ENCODE assay signal across 8 cellular contexts in genomic region chr12:94560416-94561221, GRCh38.
DNase-seq lines count a peak whose midpoint lies in the region; ATAC-seq and TF ChIP-seq lines count a peak whose summit lies in the region.

No MANE protein-coding gene starts in this region.

- H3K27me3 ChIP-seq in OCI-LY1 (ENCODE audit: insufficient read depth, low read length), result no peaks in the 10 kb centered on the region

- TF ChIP-seq CTCF in OCI-LY1 (IDR thresholded peaks at IDR 0.05; ENCODE audit: low read length) (no peak), glutamatergic neuron (IDR thresholded peaks at IDR 0.05; ENCODE audit: partially characterized antibody, unreplicated experiment) (no peak)

- H3K4me1 Mint-ChIP-seq in activated naive CD4-positive, alpha-beta T cell treated with anti-CD3 and anti-CD28 coated beads, Interleukin-2, amount 10 ng/mL, durations not matched to agents 7 days and 5 days, result no peaks in the 10 kb centered on the region
- H3K4me1 Mint-ChIP-seq in glutamatergic neuron (ENCODE audit: low read depth, unreplicated experiment), result peaks cover 34% of the 10 kb centered on the region

- H3K9me3 Mint-ChIP-seq in activated naive CD4-positive, alpha-beta T cell treated with anti-CD3 and anti-CD28 coated beads, Interleukin-2, amount 10 ng/mL, durations not matched to agents 7 days and 5 days, result no peaks in the 10 kb centered on the region
- H3K9me3 Mint-ChIP-seq in glutamatergic neuron (ENCODE audit: unreplicated experiment), result peaks cover 23% of the 10 kb centered on the region

- H3K9ac ChIP-seq in OCI-LY1 (ENCODE audit: low read length), result no peak overlapping the region

- no peak overlapping the region for H3K4me3 Mint-ChIP-seq in activated naive CD4-positive, alpha-beta T cell treated with anti-CD3 and anti-CD28 coated beads, Interleukin-2, amount 10 ng/mL, durations not matched to agents 7 days and 5 days
- peak overlapping the region; percentile 17 for H3K4me3 Mint-ChIP-seq in glutamatergic neuron (ENCODE audit: unreplicated experiment)

- no peaks in the 10 kb centered on the region for H3K9me2 ChIP-seq in OCI-LY1 (ENCODE audit: low read depth, low read length)

- peak; percentile 71 for ATAC-seq in HG02884 (IDR thresholded peaks at IDR 0.05; ENCODE audit: unreplicated experiment)

- H3K4me3 ChIP-seq in OCI-LY1 (ENCODE audit: low read depth, low read length, poor library complexity, severe bottlenecking), result no peak overlapping the region

- no peak overlapping the region for H3K27ac Mint-ChIP-seq in activated naive CD4-positive, alpha-beta T cell treated with anti-CD3 and anti-CD28 coated beads, Interleukin-2, amount 10 ng/mL, durations not matched to agents 7 days and 5 days
- peak overlapping the region; percentile 69 for H3K27ac Mint-ChIP-seq in glutamatergic neuron (ENCODE audit: unreplicated experiment)

- H2AFZ ChIP-seq in OCI-LY1 (ENCODE audit: low read length), result no peak overlapping the region

- no peaks in the 10 kb centered on the region for H3K36me3 Mint-ChIP-seq in activated naive CD4-positive, alpha-beta T cell treated with anti-CD3 and anti-CD28 coated beads, Interleukin-2, amount 10 ng/mL, durations not matched to agents 7 days and 5 days
- H3K36me3 Mint-ChIP-seq in glutamatergic neuron (ENCODE audit: unreplicated experiment), result no peaks in the 10 kb centered on the region

- H3K4me2 ChIP-seq in OCI-LY1 (ENCODE audit: low read length), result peak overlapping the region; percentile 15; the same call in 1 of the 2 replicates

- no peaks in the 10 kb centered on the region for H4K20me1 ChIP-seq in OCI-LY1 (ENCODE audit: insufficient read depth, low read length)

- H3K79me2 ChIP-seq in OCI-LY1 (ENCODE audit: insufficient read depth, low read length), result no peaks in the 10 kb centered on the region

- peaks cover 15% of the 10 kb centered on the region for H3K4me1 ChIP-seq in OCI-LY1 (ENCODE audit: insufficient read depth, low read length, severe bottlenecking)

- peaks cover 33% of the 10 kb centered on the region for H3K27me3 Mint-ChIP-seq in activated naive CD4-positive, alpha-beta T cell treated with anti-CD3 and anti-CD28 coated beads, Interleukin-2, amount 10 ng/mL, durations not matched to agents 7 days and 5 days
- H3K27me3 Mint-ChIP-seq in glutamatergic neuron (ENCODE audit: unreplicated experiment), result peaks cover 13% of the 10 kb centered on the region

- no peaks in the 10 kb centered on the region for H3K9me3 ChIP-seq in OCI-LY1 (ENCODE audit: low read length)

- DNase-seq in activated naive CD4-positive, alpha-beta T cell treated with anti-CD3 and anti-CD28 coated beads, Interleukin-2, amount 50 U/mL, for 16 hours, result peak; percentile 15
- no peak for DNase-seq in activated naive CD4-positive, alpha-beta T cell treated with anti-CD3 and anti-CD28 coated beads, Interleukin-2, amount 10 ng/mL, durations not matched to agents 7 days and 5 days
- DNase-seq in glutamatergic neuron (peak; percentile 27), NCI-H748 treated with DMSO at 0.1 percent for 48 hours (lab: John Stamatoyannopoulos, UW) (no peak), NCI-H1436 treated with DMSO at 0.1 percent for 48 hours (lab: John Stamatoyannopoulos, UW) (no peak)
- peak; percentile 8 to 17 for DNase-seq in stimulated activated CD4-positive, alpha-beta T cell treated with anti-CD3 and anti-CD28 coated beads, Interleukin-4, amount 100 ng/mL, for 4 hours

- CTCF ChIA-PET in activated naive CD4-positive, alpha-beta T cell treated with anti-CD3 and anti-CD28 coated beads, Interleukin-2, amount 10 ng/mL, durations not matched to agents 7 days and 5 days (lab: Charles Lee), result no interaction called here

- H3K36me3 ChIP-seq in OCI-LY1 (ENCODE audit: insufficient read depth, low read length), result no peaks in the 10 kb centered on the region

- no peaks in the 10 kb centered on the region for H3F3A ChIP-seq in OCI-LY1 (ENCODE audit: insufficient read depth, low read length)

- no peak overlapping the region for H3K27ac ChIP-seq in OCI-LY1 (ENCODE audit: low read depth, low read length, poor library complexity, severe bottlenecking)

Comparison
In these comparisons a context has a peak if more than half of its experiments do, and no peak if none do; other contexts are left out.
1. DNase-seq: peak in activated naive CD4-positive, alpha-beta T cell treated with anti-CD3 and anti-CD28 coated beads, Interleukin-2, amount 50 U/mL, for 16 hours (single experiment), glutamatergic neuron (single experiment) and stimulated activated CD4-positive, alpha-beta T cell treated with anti-CD3 and anti-CD28 coated beads, Interleukin-4, amount 100 ng/mL, for 4 hours (2 of 2); none in activated naive CD4-positive, alpha-beta T cell treated with anti-CD3 and anti-CD28 coated beads, Interleukin-2, amount 10 ng/mL, durations not matched to agents 7 days and 5 days (single experiment), NCI-H748 treated with DMSO at 0.1 percent for 48 hours (single experiment) and NCI-H1436 treated with DMSO at 0.1 percent for 48 hours (single experiment).